Comparison of ENCODE assay signal across 8 cellular contexts in the genomic region with DNA sequence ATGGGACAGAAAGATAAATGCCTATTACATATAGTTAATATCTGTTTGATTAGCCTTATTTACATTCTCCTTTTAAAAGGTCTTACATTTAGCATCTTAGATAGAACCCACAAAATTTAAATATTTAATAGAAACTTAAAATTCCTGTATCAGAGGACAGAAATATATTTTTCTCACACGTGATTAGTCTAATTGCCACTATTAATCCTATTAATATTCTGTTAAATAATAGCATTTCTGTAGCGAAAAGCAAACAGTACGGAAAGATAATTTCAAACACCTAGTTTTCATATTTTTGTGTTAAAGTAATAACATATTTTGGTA. TPM values are rescaled to one million over a fixed set of nuclear protein-coding genes. Genes with fewer than 3 reads are reported as not detected.
A peak's percentile ranks its signal among the peaks of the same experiment; 100 is the strongest.
DNase-seq lines count a peak whose midpoint lies in the region; ATAC-seq and TF ChIP-seq lines count a peak whose summit lies in the region.

No MANE protein-coding gene starts in this region.

- TF ChIP-seq RAD21 in liver (IDR thresholded peaks at IDR 0.05) = no peak

- peaks cover 13% of the 10 kb centered on the region for H3K4me1 Mint-ChIP-seq in activated naive CD4-positive, alpha-beta T cell treated with anti-CD3 and anti-CD28 coated beads for 36 hours (ENCODE audit: low read depth)

- H3K9ac ChIP-seq in adipocyte (ENCODE audit: low read length) (peak overlapping the region; percentile 86), liver (ENCODE audit: low read depth in 1 of 2, low read length in 2 of 2) (no peak overlapping the region)

- intact Hi-C loops in activated naive CD4-positive, alpha-beta T cell treated with anti-CD3 and anti-CD28 coated beads for 36 hours (cut with micrococcal nuclease) = loop anchor here (1.0 to 5.0 kb wide), 4 partner anchors 38 to 194 kb away; a partner anchor contains a TSS

- peaks cover 12% of the 10 kb centered on the region for H3K4me1 ChIP-seq in adipocyte (ENCODE audit: control insufficient read depth, insufficient read depth, low read length)
- H3K4me1 ChIP-seq in liver (ENCODE audit: control insufficient read depth in 4 of 4, insufficient read depth in 4 of 4, low read length in 3 of 4) = peaks cover 2 to 14% (median 7%) of the 10 kb centered on the region in 4 donors
- peaks cover 3 to 7% of the 10 kb centered on the region in 2 donors for H3K4me1 ChIP-seq in thoracic aorta (ENCODE audit: control insufficient read depth in 1 of 2, low read depth in 2 of 2)

- DNase-seq in activated naive CD4-positive, alpha-beta T cell treated with anti-CD3 and anti-CD28 coated beads for 36 hours = no peak
- DNase-seq in activated naive CD4-positive, alpha-beta T cell treated with Interleukin-2 at 50 U/mL for 16 hours = no peak
- DNase-seq in adipocyte (ENCODE audit: low read depth) (no peak), thoracic aorta (ENCODE audit: low spot score) (no peak), T1000 (lab: John Stamatoyannopoulos, UW) (no peak)

- no peak overlapping the region for H3K27ac ChIP-seq in liver (ENCODE audit: low read depth in 1 of 2, low read length in 2 of 2)
- H3K27ac ChIP-seq in thoracic aorta = peak overlapping the region; percentile 5 to 65

- no peak overlapping the region for H3K27ac Mint-ChIP-seq in activated naive CD4-positive, alpha-beta T cell treated with anti-CD3 and anti-CD28 coated beads for 36 hours

- H3K4me3 Mint-ChIP-seq in activated naive CD4-positive, alpha-beta T cell treated with anti-CD3 and anti-CD28 coated beads for 36 hours = peak overlapping the region; percentile 89

- H3K36me3 ChIP-seq in adipocyte (ENCODE audit: control insufficient read depth, insufficient read depth, low read length, severe bottlenecking) (peaks cover 7% of the 10 kb centered on the region), liver (ENCODE audit: control insufficient read depth in 4 of 4, insufficient read depth in 3 of 4, low read depth in 1 of 4, low read length in 3 of 4) (peaks cover 1 to 14% (median 9%) of the 10 kb centered on the region in 4 donors), thoracic aorta (no peaks in the 10 kb centered on the region)

- no peak for TF ChIP-seq CTCF in liver (IDR thresholded peaks at IDR 0.05; ENCODE audit: low read depth, low read length, missing input control)
- TF ChIP-seq CTCF in thoracic aorta (IDR thresholded peaks at IDR 0.05) = no peak

- H3K27me3 Mint-ChIP-seq in activated naive CD4-positive, alpha-beta T cell treated with anti-CD3 and anti-CD28 coated beads for 36 hours (ENCODE audit: low read depth) = no peaks in the 10 kb centered on the region

- H3K4me3 ChIP-seq in adipocyte (ENCODE audit: low read length) = peak overlapping the region; percentile 89
- H3K4me3 ChIP-seq in liver (ENCODE audit: low read depth in 1 of 3, low read length in 3 of 3) = peak overlapping the region in 2 of 3 donors; percentile 85
- peak overlapping the region; percentile 83 for H3K4me3 ChIP-seq in thoracic aorta

- WGBS in liver = 74% methylated on average over 3 of the region's 3 CpGs

- H3K9me3 Mint-ChIP-seq in activated naive CD4-positive, alpha-beta T cell treated with anti-CD3 and anti-CD28 coated beads for 36 hours = no peaks in the 10 kb centered on the region

- ATAC-seq in thoracic aorta (ENCODE audit: insufficient number of reproducible peaks, low FRiP score, low read depth) = no peak
- ATAC-seq in GM18867 (IDR thresholded peaks at IDR 0.05; ENCODE audit: unreplicated experiment) = no peak
- no peak for ATAC-seq in GM19467 (IDR thresholded peaks at IDR 0.05; ENCODE audit: unreplicated experiment)

- no peaks in the 10 kb centered on the region for H3K27me3 ChIP-seq in adipocyte (replicated peaks; ENCODE audit: control insufficient read depth, insufficient read depth, low read length)
- no peaks in the 10 kb centered on the region for H3K27me3 ChIP-seq in liver (ENCODE audit: control insufficient read depth in 4 of 4, insufficient read depth in 4 of 4, low read length in 3 of 4)
- no peaks in the 10 kb centered on the region for H3K27me3 ChIP-seq in thoracic aorta (replicated peaks; ENCODE audit: insufficient read depth)

- CTCF ChIA-PET in activated naive CD4-positive, alpha-beta T cell treated with anti-CD3 and anti-CD28 coated beads for 36 hours (lab: Charles Lee) = interaction anchor here (1.7 kb wide), 1 partner anchor 46 kb away, joined by 4 read pairs; no protein-coding TSS in a partner anchor

- H3K36me3 Mint-ChIP-seq in activated naive CD4-positive, alpha-beta T cell treated with anti-CD3 and anti-CD28 coated beads for 36 hours (ENCODE audit: low read depth) = peaks cover 15% of the 10 kb centered on the region

- H3K9me3 ChIP-seq in adipocyte (ENCODE audit: control insufficient read depth, low read length) (no peaks in the 10 kb centered on the region), liver (ENCODE audit: control insufficient read depth in 4 of 4, low read length in 3 of 4) (peaks cover 0 to 5% (median 0%) of the 10 kb centered on the region in 4 donors), thoracic aorta (no peaks in the 10 kb centered on the region)

TF ChIP-seq in liver, 16 proteins besides CTCF, POLR2A, EP300 and RAD21:
- TF ChIP-seq SP1 (IDR thresholded peaks at IDR 0.05) (no peak), RXRA (IDR thresholded peaks at IDR 0.05) (no peak), EGR1 (IDR thresholded peaks at IDR 0.05; ENCODE audit: low read depth in 2 of 2) (no peak), GABPA (IDR thresholded peaks at IDR 0.05 in 1 of 2, conservative IDR thresholded peaks at IDR 0.05 in 1 of 2) (no peak), NR2F2 (IDR thresholded peaks at IDR 0.05) (no peak), TAF1 (conservative IDR thresholded peaks at IDR 0.05) (no peak), YY1 (IDR thresholded peaks at IDR 0.05) (no peak), HNF4A (conservative IDR thresholded peaks at IDR 0.05) (no peak), FOXA1 (IDR thresholded peaks at IDR 0.05) (no peak), FOXA2 (IDR thresholded peaks at IDR 0.05) (no peak), HNF4G (IDR thresholded peaks at IDR 0.05) (no peak), JUND (IDR thresholded peaks at IDR 0.05) (no peak)
- TF ChIP-seq, protein P1, sequence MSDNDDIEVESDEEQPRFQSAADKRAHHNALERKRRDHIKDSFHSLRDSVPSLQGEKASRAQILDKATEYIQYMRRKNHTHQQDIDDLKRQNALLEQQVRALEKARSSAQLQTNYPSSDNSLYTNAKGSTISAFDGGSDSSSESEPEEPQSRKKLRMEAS (IDR thresholded peaks at IDR 0.05) = no peak
- TF ChIP-seq, protein P2, sequence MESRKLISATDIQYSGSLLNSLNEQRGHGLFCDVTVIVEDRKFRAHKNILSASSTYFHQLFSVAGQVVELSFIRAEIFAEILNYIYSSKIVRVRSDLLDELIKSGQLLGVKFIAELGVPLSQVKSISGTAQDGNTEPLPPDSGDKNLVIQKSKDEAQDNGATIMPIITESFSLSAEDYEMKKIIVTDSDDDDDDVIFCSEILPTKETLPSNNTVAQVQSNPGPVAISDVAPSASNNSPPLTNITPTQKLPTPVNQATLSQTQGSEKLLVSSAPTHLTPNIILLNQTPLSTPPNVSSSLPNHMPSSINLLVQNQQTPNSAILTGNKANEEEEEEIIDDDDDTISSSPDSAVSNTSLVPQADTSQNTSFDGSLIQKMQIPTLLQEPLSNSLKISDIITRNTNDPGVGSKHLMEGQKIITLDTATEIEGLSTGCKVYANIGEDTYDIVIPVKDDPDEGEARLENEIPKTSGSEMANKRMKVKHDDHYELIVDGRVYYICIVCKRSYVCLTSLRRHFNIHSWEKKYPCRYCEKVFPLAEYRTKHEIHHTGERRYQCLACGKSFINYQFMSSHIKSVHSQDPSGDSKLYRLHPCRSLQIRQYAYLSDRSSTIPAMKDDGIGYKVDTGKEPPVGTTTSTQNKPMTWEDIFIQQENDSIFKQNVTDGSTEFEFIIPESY (IDR thresholded peaks at IDR 0.05) = no peak
- TF ChIP-seq, protein P3, sequence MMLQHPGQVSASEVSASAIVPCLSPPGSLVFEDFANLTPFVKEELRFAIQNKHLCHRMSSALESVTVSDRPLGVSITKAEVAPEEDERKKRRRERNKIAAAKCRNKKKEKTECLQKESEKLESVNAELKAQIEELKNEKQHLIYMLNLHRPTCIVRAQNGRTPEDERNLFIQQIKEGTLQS (IDR thresholded peaks at IDR 0.05) = no peak
- TF ChIP-seq, protein P4, sequence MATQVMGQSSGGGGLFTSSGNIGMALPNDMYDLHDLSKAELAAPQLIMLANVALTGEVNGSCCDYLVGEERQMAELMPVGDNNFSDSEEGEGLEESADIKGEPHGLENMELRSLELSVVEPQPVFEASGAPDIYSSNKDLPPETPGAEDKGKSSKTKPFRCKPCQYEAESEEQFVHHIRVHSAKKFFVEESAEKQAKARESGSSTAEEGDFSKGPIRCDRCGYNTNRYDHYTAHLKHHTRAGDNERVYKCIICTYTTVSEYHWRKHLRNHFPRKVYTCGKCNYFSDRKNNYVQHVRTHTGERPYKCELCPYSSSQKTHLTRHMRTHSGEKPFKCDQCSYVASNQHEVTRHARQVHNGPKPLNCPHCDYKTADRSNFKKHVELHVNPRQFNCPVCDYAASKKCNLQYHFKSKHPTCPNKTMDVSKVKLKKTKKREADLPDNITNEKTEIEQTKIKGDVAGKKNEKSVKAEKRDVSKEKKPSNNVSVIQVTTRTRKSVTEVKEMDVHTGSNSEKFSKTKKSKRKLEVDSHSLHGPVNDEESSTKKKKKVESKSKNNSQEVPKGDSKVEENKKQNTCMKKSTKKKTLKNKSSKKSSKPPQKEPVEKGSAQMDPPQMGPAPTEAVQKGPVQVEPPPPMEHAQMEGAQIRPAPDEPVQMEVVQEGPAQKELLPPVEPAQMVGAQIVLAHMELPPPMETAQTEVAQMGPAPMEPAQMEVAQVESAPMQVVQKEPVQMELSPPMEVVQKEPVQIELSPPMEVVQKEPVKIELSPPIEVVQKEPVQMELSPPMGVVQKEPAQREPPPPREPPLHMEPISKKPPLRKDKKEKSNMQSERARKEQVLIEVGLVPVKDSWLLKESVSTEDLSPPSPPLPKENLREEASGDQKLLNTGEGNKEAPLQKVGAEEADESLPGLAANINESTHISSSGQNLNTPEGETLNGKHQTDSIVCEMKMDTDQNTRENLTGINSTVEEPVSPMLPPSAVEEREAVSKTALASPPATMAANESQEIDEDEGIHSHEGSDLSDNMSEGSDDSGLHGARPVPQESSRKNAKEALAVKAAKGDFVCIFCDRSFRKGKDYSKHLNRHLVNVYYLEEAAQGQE (IDR thresholded peaks at IDR 0.05) = no peak
TF ChIP-seq in liver: peak in this region for 0.

RNA-seq across cellular contexts. Expression of a gene that starts 0.4 kb away (rescaled TPM):
- total RNA-seq in activated naive CD4-positive, alpha-beta T cell treated with anti-CD3 and anti-CD28 coated beads for 36 hours = 1 to 10 TPM; 4.4 to 5.5 TPM
- total RNA-seq in liver = 1 to 10 TPM; 1.8 TPM
- 1 to 10 TPM; 1.3 to 1.6 TPM for polyA plus RNA-seq in liver
- 1 to 10 TPM; 1.5 to 1.7 TPM for total RNA-seq in thoracic aorta

RNA-seq across cellular contexts. Expression of a gene that starts 37.7 kb away (rescaled TPM):
- 1 to 10 TPM; 3.1 to 3.5 TPM for total RNA-seq in activated naive CD4-positive, alpha-beta T cell treated with anti-CD3 and anti-CD28 coated beads for 36 hours
- total RNA-seq in liver (1 to 10 TPM; 4.8 to 4.9 TPM), thoracic aorta (1 to 10 TPM; 5.5 to 8.5 TPM)
- 1 to 10 TPM in 1 of 2 donors, under 1 TPM in 1; 0.65 to 1.4 TPM for polyA plus RNA-seq in liver

Comparison
In these comparisons a context has a peak if more than half of its experiments do, and no peak if none do; other contexts are left out.
1. H3K27ac ChIP-seq: peak in thoracic aorta (2 of 2); none in liver (0 of 2).
2. Peak in every context shown above with its lines, with median percentiles within 50 percentile points of each other: H3K4me3 ChIP-seq.